Comparison of ENCODE assay signal across 8 cellular contexts in the genomic region with DNA sequence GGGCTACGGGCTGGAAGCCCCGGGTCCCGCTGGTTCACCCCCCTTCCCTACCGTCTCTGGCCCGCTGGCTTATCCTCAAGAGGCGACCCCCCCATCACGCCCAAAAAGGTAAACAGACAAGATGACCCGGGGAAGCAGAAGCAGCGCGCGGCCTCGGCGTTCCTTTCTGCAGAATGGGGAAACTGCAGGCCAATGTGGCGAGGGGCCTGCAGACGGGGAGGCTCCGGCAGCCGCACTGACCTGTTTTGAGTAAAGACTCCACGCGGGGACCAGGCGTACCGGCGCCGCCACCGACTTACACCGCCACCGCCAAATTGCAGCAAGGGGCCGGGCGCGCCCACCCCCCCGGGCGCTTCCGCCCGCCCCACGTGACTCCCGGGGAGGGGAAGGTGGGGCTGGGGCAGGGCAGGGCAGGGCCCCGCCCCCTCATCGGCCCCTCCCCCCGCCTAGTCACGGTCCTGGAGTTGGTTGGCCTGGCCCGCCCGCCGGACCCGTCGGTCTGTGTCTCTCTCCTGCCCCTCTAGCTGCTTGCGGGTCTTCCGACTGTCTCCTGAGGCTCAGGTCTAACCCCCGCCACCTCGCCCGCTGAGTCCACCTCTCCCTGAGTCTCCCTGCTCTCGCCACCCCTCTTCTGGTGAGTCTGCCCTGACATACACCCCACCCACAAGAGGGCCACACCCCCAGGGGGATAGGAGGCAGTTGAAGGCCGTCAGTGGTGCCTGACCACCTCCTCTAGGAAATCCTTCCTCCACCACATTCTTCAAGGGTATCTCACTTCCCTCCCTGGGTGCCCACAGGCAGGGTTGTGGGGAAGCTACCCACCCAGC. TPM values are rescaled to one million over a fixed set of nuclear protein-coding genes. Genes with fewer than 3 reads are reported as not detected.
A peak's percentile ranks its signal among the peaks of the same experiment; 100 is the strongest.
DNase-seq lines count a peak whose midpoint lies in the region; ATAC-seq, FAIRE-seq and TF ChIP-seq lines count a peak whose summit lies in the region.

Gene ARAP1 (minus strand): TSS at position 321 of the 827 bp plus-strand sequence. CDS start 25,280 bp downstream, outside the sequence.

- ATAC-seq in HG03159 (IDR thresholded peaks at IDR 0.05; ENCODE audit: unreplicated experiment): peak; percentile 60

- H3K27ac Mint-ChIP-seq in endothelial cell (ENCODE audit: unreplicated experiment) (no peak within 1 kb of the TSS), mesothelial cell of epicardium (peak within 1 kb of the TSS; percentile 88)

- DNase-seq in GM18507 (ENCODE audit: extremely low spot score, insufficient read length, low read depth): peak; percentile 85
- DNase-seq in NOMO-1 treated with dmso at 0.1 percent for 144 hours (lab: John Stamatoyannopoulos, UW; ENCODE audit: unreplicated experiment): peak; percentile 83
- DNase-seq in activated CD8-positive, alpha-beta memory T cell treated with anti-CD3 and anti-CD28 coated beads, Interleukin-2, amount 50 U/mL, for 1 hour (ENCODE audit: extremely low read depth): peak; percentile 47
- DNase-seq in endothelial cell (ENCODE audit: low spot score): peak; percentile 59
- DNase-seq in mesothelial cell of epicardium (ENCODE audit: low spot score in 2 of 2, unreplicated experiment in 2 of 2): peak; percentile 61 to 62
- peak; percentile 64 to 67 for DNase-seq in stimulated activated CD8-positive, alpha-beta memory T cell treated with anti-CD3 and anti-CD28 coated beads, Interleukin-15, amount 100 ng/mL, for 48 hours (ENCODE audit: low read depth in 2 of 2)

- H3K27me3 Mint-ChIP-seq in endothelial cell (ENCODE audit: unreplicated experiment) (peaks cover 10% of the 10 kb centered on the region), mesothelial cell of epicardium (ENCODE audit: low read depth) (no peaks in the 10 kb centered on the region)

- H3K36me3 Mint-ChIP-seq in endothelial cell (ENCODE audit: low read depth, unreplicated experiment): peaks cover 12% of the 10 kb centered on the region
- peaks cover 20% of the 10 kb centered on the region for H3K36me3 Mint-ChIP-seq in mesothelial cell of epicardium

- H3K9me3 Mint-ChIP-seq in endothelial cell (ENCODE audit: unreplicated experiment): no peaks in the 10 kb centered on the region
- no peaks in the 10 kb centered on the region for H3K9me3 Mint-ChIP-seq in mesothelial cell of epicardium

- peak; percentile 77 for FAIRE-seq in GM18507 (lab: Jason Lieb, UNC)

- H3K4me1 Mint-ChIP-seq in endothelial cell (ENCODE audit: unreplicated experiment) (peaks cover 6% of the 10 kb centered on the region), mesothelial cell of epicardium (peaks cover 16% of the 10 kb centered on the region)

- peak within 1 kb of the TSS; percentile 68 for H3K27ac ChIP-seq in 22Rv1

- peak within 1 kb of the TSS; percentile 94 for H3K4me3 Mint-ChIP-seq in endothelial cell (ENCODE audit: unreplicated experiment)
- peak within 1 kb of the TSS; percentile 94 for H3K4me3 Mint-ChIP-seq in mesothelial cell of epicardium

- TF ChIP-seq CTCF in 22Rv1 (IDR thresholded peaks at IDR 0.05): no peak
- no peak for TF ChIP-seq CTCF in endothelial cell (IDR thresholded peaks at IDR 0.05; ENCODE audit: unreplicated experiment)
- TF ChIP-seq CTCF in mesothelial cell of epicardium (IDR thresholded peaks at IDR 0.05; ENCODE audit: unreplicated experiment): no peak

RNA-seq across cellular contexts. Expression of gene ARAP1, which starts in this region (rescaled TPM):
- total RNA-seq in endothelial cell (ENCODE audit: unreplicated experiment): 55.1 TPM
- total RNA-seq in mesothelial cell of epicardium: 154 to 163 TPM (median 155 TPM) in 3 replicates

Comparison
In these comparisons a context has a peak if more than half of its experiments do, and no peak if none do; other contexts are left out.
1. Peak in every context shown above with its lines: DNase-seq, ATAC-seq and H3K27ac ChIP-seq.